ENCODE assay signal across 8 cellular contexts in the genomic region with DNA sequence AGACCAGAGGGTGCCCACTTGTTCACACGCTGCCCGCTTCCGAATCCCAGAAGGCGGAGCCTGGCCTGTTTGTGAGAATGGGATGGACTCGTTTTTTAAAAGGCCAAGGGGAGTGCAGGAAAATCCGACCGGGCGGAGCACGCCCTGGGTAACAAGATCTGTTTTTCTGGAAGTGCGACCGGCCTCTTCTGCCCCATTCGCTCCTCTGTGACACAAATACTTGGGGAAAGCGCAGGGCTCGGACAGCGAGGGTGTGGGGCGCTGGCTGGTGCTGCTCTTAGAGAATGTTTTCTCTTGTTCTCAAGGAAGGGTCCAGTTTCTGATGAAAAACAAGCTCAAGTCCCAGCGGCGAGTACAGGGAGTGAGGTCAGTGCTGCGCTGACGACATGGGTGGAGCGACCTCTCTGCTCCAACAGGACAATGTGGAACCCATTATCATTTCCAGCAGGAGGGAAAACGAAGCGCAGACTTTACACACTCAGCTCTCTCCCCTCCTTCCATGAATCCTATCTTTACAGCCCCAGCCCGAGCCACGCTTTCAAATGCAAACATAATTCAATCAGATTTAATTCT.
DNase-seq lines count a peak whose midpoint lies in the region; ATAC-seq and TF ChIP-seq lines count a peak whose summit lies in the region.

No MANE protein-coding gene starts in this region.

- no peaks in the 10 kb centered on the region for H3K36me3 Mint-ChIP-seq in nephron (ENCODE audit: low read depth)

- H3K4me3 Mint-ChIP-seq in nephron = peak overlapping the region; percentile 83 to 89 (median 87)

- peak overlapping the region; percentile 8; the same call in 1 of the 2 replicates for H3K27ac ChIP-seq in VCaP

- ATAC-seq in GM21576 (IDR thresholded peaks at IDR 0.05; ENCODE audit: unreplicated experiment) = no peak
- ATAC-seq in GM21526 (IDR thresholded peaks at IDR 0.05; ENCODE audit: low FRiP score, unreplicated experiment) = no peak

- H3K4me1 Mint-ChIP-seq in nephron = peaks cover 19% of the 10 kb centered on the region

- peak overlapping the region; percentile 37 to 72 (median 69) for H3K27ac Mint-ChIP-seq in nephron

- DNase-seq in ELF-1 (ENCODE audit: low read depth, low spot score) (peak; percentile 85), foreskin melanocyte (peak; percentile 26), NCI-H1436 treated with DMSO at 0.1 percent for 48 hours (lab: John Stamatoyannopoulos, UW) (no peak), HuH-7 (ENCODE audit: low spot score) (no peak)

- peaks cover 18% of the 10 kb centered on the region for H3K27me3 Mint-ChIP-seq in nephron (ENCODE audit: low read depth)

- H3K9me3 Mint-ChIP-seq in nephron = no peaks in the 10 kb centered on the region

- TF ChIP-seq CTCF in VCaP (conservative IDR thresholded peaks at IDR 0.05) (no peak), nephron (IDR thresholded peaks at IDR 0.05; ENCODE audit: unreplicated experiment in 3 of 3) (no peak)

Comparison
In these comparisons a context has a peak if more than half of its experiments do, and no peak if none do; other contexts are left out.
1. DNase-seq: peak in ELF-1 (single experiment) and foreskin melanocyte (single experiment); none in NCI-H1436 treated with DMSO at 0.1 percent for 48 hours (single experiment) and HuH-7 (single experiment).